1 cellular context compared by ENCODE assay signal in the genomic region with DNA sequence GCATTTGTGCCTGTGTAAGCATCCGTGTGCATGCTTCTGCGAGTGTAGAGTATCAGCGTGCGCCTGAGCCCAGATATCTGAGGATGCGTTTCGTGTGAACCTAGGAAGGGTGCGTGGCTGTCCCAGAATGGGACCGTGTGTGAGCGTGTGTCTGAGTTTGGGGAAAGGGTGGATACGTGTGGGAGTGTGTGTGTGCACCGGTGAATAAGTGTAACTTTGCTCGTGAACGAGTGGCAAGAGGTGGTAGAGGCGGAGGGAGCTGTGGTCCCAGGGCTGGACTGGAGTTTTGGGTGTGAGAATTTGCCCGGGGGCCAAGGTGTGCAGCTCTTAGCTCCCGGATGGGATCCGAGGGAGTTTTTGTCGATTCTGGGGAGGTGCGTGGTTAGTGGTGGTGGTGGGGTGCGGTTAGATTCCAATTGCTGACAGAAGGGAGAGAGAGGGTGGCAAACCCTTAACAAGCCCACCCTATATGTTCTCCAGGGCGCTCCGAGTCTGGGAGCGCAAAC.
TF ChIP-seq lines count a peak whose summit lies in the region.

No MANE protein-coding gene starts in this region.

TF ChIP-seq in HepG2, 621 proteins besides CTCF, POLR2A, EP300 and RAD21 (continued from another document and continues in another):
- TF ChIP-seq, protein P1, sequence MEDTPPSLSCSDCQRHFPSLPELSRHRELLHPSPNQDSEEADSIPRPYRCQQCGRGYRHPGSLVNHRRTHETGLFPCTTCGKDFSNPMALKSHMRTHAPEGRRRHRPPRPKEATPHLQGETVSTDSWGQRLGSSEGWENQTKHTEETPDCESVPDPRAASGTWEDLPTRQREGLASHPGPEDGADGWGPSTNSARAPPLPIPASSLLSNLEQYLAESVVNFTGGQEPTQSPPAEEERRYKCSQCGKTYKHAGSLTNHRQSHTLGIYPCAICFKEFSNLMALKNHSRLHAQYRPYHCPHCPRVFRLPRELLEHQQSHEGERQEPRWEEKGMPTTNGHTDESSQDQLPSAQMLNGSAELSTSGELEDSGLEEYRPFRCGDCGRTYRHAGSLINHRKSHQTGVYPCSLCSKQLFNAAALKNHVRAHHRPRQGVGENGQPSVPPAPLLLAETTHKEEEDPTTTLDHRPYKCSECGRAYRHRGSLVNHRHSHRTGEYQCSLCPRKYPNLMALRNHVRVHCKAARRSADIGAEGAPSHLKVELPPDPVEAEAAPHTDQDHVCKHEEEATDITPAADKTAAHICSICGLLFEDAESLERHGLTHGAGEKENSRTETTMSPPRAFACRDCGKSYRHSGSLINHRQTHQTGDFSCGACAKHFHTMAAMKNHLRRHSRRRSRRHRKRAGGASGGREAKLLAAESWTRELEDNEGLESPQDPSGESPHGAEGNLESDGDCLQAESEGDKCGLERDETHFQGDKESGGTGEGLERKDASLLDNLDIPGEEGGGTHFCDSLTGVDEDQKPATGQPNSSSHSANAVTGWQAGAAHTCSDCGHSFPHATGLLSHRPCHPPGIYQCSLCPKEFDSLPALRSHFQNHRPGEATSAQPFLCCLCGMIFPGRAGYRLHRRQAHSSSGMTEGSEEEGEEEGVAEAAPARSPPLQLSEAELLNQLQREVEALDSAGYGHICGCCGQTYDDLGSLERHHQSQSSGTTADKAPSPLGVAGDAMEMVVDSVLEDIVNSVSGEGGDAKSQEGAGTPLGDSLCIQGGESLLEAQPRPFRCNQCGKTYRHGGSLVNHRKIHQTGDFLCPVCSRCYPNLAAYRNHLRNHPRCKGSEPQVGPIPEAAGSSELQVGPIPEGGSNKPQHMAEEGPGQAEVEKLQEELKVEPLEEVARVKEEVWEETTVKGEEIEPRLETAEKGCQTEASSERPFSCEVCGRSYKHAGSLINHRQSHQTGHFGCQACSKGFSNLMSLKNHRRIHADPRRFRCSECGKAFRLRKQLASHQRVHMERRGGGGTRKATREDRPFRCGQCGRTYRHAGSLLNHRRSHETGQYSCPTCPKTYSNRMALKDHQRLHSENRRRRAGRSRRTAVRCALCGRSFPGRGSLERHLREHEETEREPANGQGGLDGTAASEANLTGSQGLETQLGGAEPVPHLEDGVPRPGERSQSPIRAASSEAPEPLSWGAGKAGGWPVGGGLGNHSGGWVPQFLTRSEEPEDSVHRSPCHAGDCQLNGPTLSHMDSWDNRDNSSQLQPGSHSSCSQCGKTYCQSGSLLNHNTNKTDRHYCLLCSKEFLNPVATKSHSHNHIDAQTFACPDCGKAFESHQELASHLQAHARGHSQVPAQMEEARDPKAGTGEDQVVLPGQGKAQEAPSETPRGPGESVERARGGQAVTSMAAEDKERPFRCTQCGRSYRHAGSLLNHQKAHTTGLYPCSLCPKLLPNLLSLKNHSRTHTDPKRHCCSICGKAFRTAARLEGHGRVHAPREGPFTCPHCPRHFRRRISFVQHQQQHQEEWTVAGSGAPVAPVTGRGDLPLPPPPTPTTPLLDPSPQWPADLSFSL (CRISPR knock-in tag; IDR thresholded peaks at IDR 0.05) = 0 out of 2 replicates have a peak, but pooled peaks have one; percentile 1
- TF ChIP-seq NAIF1 (CRISPR knock-in tag; IDR thresholded peaks at IDR 0.05; ENCODE audit: borderline replicate concordance) = no peak
- TF ChIP-seq ZNF317 (CRISPR knock-in tag; IDR thresholded peaks at IDR 0.05) = no peak
- no peak for TF ChIP-seq ATRX (CRISPR knock-in tag; IDR thresholded peaks at IDR 0.05; ENCODE audit: borderline replicate concordance)
- no peak for TF ChIP-seq FOXK2 (IDR thresholded peaks at IDR 0.05)
- TF ChIP-seq PHF20 (CRISPR knock-in tag; IDR thresholded peaks at IDR 0.05) = 0 out of 2 replicates have a peak, but pooled peaks have one; percentile 7
- TF ChIP-seq CHD2 (IDR thresholded peaks at IDR 0.05; ENCODE audit: low read depth, low read length) = no peak
- no peak for TF ChIP-seq ZNF598 (CRISPR knock-in tag; IDR thresholded peaks at IDR 0.05; ENCODE audit: borderline replicate concordance)
- TF ChIP-seq HNRNPLL (IDR thresholded peaks at IDR 0.05; ENCODE audit: low read depth, low read length, poor library complexity, severe bottlenecking) = no peak
- TF ChIP-seq, protein P2, sequence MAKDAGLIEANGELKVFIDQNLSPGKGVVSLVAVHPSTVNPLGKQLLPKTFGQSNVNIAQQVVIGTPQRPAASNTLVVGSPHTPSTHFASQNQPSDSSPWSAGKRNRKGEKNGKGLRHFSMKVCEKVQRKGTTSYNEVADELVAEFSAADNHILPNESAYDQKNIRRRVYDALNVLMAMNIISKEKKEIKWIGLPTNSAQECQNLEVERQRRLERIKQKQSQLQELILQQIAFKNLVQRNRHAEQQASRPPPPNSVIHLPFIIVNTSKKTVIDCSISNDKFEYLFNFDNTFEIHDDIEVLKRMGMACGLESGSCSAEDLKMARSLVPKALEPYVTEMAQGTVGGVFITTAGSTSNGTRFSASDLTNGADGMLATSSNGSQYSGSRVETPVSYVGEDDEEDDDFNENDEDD (CRISPR knock-in tag; IDR thresholded peaks at IDR 0.05; ENCODE audit: borderline replicate concordance) = peak; percentile 42; the same call in 1 of the 2 replicates
- no peak for TF ChIP-seq ERF (CRISPR knock-in tag; IDR thresholded peaks at IDR 0.05)
- TF ChIP-seq AHR (CRISPR knock-in tag; IDR thresholded peaks at IDR 0.05) = peak; percentile 38; the same call in 1 of the 2 replicates
- TF ChIP-seq, protein P3, sequence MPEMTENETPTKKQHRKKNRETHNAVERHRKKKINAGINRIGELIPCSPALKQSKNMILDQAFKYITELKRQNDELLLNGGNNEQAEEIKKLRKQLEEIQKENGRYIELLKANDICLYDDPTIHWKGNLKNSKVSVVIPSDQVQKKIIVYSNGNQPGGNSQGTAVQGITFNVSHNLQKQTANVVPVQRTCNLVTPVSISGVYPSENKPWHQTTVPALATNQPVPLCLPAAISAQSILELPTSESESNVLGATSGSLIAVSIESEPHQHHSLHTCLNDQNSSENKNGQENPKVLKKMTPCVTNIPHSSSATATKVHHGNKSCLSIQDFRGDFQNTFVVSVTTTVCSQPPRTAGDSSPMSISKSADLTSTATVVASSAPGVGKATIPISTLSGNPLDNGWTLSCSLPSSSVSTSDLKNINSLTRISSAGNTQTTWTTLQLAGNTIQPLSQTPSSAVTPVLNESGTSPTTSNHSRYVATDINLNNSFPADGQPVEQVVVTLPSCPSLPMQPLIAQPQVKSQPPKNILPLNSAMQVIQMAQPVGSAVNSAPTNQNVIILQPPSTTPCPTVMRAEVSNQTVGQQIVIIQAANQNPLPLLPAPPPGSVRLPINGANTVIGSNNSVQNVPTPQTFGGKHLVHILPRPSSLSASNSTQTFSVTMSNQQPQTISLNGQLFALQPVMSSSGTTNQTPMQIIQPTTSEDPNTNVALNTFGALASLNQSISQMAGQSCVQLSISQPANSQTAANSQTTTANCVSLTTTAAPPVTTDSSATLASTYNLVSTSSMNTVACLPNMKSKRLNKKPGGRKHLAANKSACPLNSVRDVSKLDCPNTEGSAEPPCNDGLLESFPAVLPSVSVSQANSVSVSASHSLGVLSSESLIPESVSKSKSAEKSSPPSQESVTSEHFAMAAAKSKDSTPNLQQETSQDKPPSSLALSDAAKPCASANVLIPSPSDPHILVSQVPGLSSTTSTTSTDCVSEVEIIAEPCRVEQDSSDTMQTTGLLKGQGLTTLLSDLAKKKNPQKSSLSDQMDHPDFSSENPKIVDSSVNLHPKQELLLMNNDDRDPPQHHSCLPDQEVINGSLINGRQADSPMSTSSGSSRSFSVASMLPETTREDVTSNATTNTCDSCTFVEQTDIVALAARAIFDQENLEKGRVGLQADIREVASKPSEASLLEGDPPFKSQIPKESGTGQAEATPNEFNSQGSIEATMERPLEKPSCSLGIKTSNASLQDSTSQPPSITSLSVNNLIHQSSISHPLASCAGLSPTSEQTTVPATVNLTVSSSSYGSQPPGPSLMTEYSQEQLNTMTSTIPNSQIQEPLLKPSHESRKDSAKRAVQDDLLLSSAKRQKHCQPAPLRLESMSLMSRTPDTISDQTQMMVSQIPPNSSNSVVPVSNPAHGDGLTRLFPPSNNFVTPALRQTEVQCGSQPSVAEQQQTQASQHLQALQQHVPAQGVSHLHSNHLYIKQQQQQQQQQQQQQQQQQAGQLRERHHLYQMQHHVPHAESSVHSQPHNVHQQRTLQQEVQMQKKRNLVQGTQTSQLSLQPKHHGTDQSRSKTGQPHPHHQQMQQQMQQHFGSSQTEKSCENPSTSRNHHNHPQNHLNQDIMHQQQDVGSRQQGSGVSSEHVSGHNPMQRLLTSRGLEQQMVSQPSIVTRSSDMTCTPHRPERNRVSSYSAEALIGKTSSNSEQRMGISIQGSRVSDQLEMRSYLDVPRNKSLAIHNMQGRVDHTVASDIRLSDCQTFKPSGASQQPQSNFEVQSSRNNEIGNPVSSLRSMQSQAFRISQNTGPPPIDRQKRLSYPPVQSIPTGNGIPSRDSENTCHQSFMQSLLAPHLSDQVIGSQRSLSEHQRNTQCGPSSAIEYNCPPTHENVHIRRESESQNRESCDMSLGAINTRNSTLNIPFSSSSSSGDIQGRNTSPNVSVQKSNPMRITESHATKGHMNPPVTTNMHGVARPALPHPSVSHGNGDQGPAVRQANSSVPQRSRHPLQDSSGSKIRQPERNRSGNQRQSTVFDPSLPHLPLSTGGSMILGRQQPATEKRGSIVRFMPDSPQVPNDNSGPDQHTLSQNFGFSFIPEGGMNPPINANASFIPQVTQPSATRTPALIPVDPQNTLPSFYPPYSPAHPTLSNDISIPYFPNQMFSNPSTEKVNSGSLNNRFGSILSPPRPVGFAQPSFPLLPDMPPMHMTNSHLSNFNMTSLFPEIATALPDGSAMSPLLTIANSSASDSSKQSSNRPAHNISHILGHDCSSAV (CRISPR knock-in tag; IDR thresholded peaks at IDR 0.05; ENCODE audit: borderline replicate concordance) = no peak
- 0 out of 2 replicates have a peak, but pooled peaks have one; percentile 0 for TF ChIP-seq MTF2 (CRISPR knock-in tag; IDR thresholded peaks at IDR 0.05; ENCODE audit: borderline replicate concordance)
- TF ChIP-seq NR2F1 (CRISPR knock-in tag; IDR thresholded peaks at IDR 0.05) = no peak
- TF ChIP-seq TOE1 (CRISPR knock-in tag; IDR thresholded peaks at IDR 0.05) = no peak
- no peak for TF ChIP-seq IKZF4 (CRISPR knock-in tag; IDR thresholded peaks at IDR 0.05; ENCODE audit: borderline replicate concordance, low read depth, not compliant biosample characterization)
- TF ChIP-seq, protein P4, sequence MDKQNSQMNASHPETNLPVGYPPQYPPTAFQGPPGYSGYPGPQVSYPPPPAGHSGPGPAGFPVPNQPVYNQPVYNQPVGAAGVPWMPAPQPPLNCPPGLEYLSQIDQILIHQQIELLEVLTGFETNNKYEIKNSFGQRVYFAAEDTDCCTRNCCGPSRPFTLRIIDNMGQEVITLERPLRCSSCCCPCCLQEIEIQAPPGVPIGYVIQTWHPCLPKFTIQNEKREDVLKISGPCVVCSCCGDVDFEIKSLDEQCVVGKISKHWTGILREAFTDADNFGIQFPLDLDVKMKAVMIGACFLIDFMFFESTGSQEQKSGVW (CRISPR knock-in tag; IDR thresholded peaks at IDR 0.05; ENCODE audit: borderline replicate concordance) = no peak
- TF ChIP-seq, protein P5, sequence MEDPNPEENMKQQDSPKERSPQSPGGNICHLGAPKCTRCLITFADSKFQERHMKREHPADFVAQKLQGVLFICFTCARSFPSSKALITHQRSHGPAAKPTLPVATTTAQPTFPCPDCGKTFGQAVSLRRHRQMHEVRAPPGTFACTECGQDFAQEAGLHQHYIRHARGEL (CRISPR knock-in tag; IDR thresholded peaks at IDR 0.05) = no peak
- TF ChIP-seq, protein P6, sequence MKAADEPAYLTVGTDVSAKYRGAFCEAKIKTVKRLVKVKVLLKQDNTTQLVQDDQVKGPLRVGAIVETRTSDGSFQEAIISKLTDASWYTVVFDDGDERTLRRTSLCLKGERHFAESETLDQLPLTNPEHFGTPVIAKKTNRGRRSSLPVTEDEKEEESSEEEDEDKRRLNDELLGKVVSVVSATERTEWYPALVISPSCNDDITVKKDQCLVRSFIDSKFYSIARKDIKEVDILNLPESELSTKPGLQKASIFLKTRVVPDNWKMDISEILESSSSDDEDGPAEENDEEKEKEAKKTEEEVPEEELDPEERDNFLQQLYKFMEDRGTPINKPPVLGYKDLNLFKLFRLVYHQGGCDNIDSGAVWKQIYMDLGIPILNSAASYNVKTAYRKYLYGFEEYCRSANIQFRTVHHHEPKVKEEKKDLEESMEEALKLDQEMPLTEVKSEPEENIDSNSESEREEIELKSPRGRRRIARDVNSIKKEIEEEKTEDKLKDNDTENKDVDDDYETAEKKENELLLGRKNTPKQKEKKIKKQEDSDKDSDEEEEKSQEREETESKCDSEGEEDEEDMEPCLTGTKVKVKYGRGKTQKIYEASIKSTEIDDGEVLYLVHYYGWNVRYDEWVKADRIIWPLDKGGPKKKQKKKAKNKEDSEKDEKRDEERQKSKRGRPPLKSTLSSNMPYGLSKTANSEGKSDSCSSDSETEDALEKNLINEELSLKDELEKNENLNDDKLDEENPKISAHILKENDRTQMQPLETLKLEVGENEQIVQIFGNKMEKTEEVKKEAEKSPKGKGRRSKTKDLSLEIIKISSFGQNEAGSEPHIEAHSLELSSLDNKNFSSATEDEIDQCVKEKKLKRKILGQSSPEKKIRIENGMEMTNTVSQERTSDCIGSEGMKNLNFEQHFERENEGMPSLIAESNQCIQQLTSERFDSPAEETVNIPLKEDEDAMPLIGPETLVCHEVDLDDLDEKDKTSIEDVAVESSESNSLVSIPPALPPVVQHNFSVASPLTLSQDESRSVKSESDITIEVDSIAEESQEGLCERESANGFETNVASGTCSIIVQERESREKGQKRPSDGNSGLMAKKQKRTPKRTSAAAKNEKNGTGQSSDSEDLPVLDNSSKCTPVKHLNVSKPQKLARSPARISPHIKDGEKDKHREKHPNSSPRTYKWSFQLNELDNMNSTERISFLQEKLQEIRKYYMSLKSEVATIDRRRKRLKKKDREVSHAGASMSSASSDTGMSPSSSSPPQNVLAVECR (CRISPR knock-in tag; IDR thresholded peaks at IDR 0.05; ENCODE audit: borderline replicate concordance) = 0 out of 2 replicates have a peak, but pooled peaks have one; percentile 12
- TF ChIP-seq, protein P7, sequence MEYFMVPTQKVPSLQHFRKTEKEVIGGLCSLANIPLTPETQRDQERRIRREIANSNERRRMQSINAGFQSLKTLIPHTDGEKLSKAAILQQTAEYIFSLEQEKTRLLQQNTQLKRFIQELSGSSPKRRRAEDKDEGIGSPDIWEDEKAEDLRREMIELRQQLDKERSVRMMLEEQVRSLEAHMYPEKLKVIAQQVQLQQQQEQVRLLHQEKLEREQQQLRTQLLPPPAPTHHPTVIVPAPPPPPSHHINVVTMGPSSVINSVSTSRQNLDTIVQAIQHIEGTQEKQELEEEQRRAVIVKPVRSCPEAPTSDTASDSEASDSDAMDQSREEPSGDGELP (IDR thresholded peaks at IDR 0.05; ENCODE audit: borderline replicate concordance, low read depth) = no peak
- no peak for TF ChIP-seq ATAD3A (CRISPR knock-in tag; IDR thresholded peaks at IDR 0.05)
- TF ChIP-seq RFX5 (IDR thresholded peaks at IDR 0.05; ENCODE audit: low read depth, low read length) = no peak
- 0 out of 2 replicates have a peak, but pooled peaks have one; percentile 8 for TF ChIP-seq PCBP1 (IDR thresholded peaks at IDR 0.05; ENCODE audit: borderline replicate concordance, low read depth, low read length)
- TF ChIP-seq ZNF768 (CRISPR knock-in tag; IDR thresholded peaks at IDR 0.05) = 0 out of 2 replicates have a peak, but pooled peaks have one; percentile 2
- no peak for TF ChIP-seq ZNF850 (CRISPR knock-in tag; conservative IDR thresholded peaks at IDR 0.05)
- TF ChIP-seq ZSCAN12 (CRISPR knock-in tag; IDR thresholded peaks at IDR 0.05) = no peak
- no peak for TF ChIP-seq ZSCAN22 (CRISPR knock-in tag; IDR thresholded peaks at IDR 0.05)
- TF ChIP-seq ZFP41 (CRISPR knock-in tag; IDR thresholded peaks at IDR 0.05; ENCODE audit: borderline replicate concordance) = no peak
- peak; percentile 44 for TF ChIP-seq HDAC1 (CRISPR knock-in tag; IDR thresholded peaks at IDR 0.05)
- TF ChIP-seq FOXM1 (CRISPR knock-in tag; IDR thresholded peaks at IDR 0.05) = 0 out of 2 replicates have a peak, but pooled peaks have one; percentile 34
- no peak for TF ChIP-seq ZNF549 (CRISPR knock-in tag; IDR thresholded peaks at IDR 0.05)
- TF ChIP-seq ZNF460 (CRISPR knock-in tag; IDR thresholded peaks at IDR 0.05; ENCODE audit: borderline replicate concordance) = no peak
- 0 out of 2 replicates have a peak, but pooled peaks have one; percentile 49 for TF ChIP-seq ZNF501 (CRISPR knock-in tag; IDR thresholded peaks at IDR 0.05)
